Comparison of ENCODE assay signal across 8 cellular contexts in the genomic region with DNA sequence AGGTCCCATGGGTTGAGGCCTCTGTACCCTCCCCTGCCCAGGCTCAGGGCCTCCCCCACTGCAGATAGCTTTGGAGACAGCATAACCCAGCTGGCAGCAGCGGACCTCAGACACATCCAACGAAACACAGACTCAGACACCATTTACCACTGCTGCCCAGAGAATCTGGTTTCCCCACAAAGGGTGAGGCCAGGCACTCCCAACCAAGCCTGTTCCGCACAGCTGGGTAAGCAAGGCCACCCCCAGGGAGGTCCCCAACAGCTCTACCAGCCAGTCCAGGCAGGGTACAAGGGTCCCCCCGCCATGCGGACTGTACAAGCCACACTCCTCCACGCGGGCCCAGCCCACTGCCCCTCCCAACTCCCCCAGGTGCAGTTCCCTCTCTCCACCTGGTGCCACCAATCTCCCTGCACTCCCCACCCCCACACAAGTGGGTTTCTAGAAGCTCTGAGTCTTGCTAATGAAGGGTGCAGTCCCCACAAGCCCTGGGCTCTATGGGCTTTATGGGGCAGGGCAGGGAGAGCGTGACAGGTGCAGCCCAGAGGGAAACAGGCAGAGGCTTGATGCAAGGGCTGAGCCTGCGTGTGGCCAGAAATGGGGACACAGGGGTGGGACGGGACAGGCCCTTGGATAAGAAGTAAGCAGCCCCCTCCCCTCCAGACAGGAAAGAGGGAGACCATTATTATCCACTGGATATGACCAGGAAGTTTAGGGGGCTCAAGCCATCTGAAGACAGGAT. TPM values are rescaled to one million over a fixed set of nuclear protein-coding genes. Genes with fewer than 3 reads are reported as not detected.
DNase-seq lines count a peak whose midpoint lies in the region; ATAC-seq, FAIRE-seq and TF ChIP-seq lines count a peak whose summit lies in the region.

No MANE protein-coding gene starts in this region.

- H3K27me3 ChIP-seq in CD4-positive, alpha-beta T cell (ENCODE audit: control insufficient read depth, insufficient read depth, low read length), result no peaks in the 10 kb centered on the region
- H3K27me3 ChIP-seq in body of pancreas, result no peaks in the 10 kb centered on the region
- no peaks in the 10 kb centered on the region for H3K27me3 ChIP-seq in naive thymus-derived CD4-positive, alpha-beta T cell (ENCODE audit: control insufficient read depth in 2 of 2, insufficient read depth in 2 of 2, low read length in 2 of 2)

- peak in 1 of 3 donors; percentile 4 for TF ChIP-seq POLR2A in body of pancreas (IDR thresholded peaks at IDR 0.05)

- POLR2A ChIA-PET in CD4-positive, alpha-beta T cell (lab: Charles Lee), result interaction anchor here (1.1 to 2.5 kb wide), 4 partner anchors 10 to 65 kb away, joined by 4 to 12 read pairs (median 6); a partner anchor contains a TSS
- POLR2A ChIA-PET in naive thymus-derived CD4-positive, alpha-beta T cell (lab: Charles Lee), result interaction anchor here (1.0 to 2.2 kb wide), 7 partner anchors 10 to 23 kb away, joined by 3 to 19 read pairs (median 4); a partner anchor contains a TSS

- H3K27ac ChIP-seq in CD4-positive, alpha-beta T cell (ENCODE audit: low read depth, low read length), result peak overlapping the region; percentile 30
- H3K27ac ChIP-seq in body of pancreas, result peak overlapping the region in 3 of 4 donors; percentile 12 to 77 (median 56)
- peak overlapping the region; percentile 0 for H3K27ac ChIP-seq in naive thymus-derived CD4-positive, alpha-beta T cell (ENCODE audit: low read depth, low read length)

- no peaks in the 10 kb centered on the region for H3K9me3 ChIP-seq in CD4-positive, alpha-beta T cell (ENCODE audit: control insufficient read depth, low read length)
- no peaks in the 10 kb centered on the region for H3K9me3 ChIP-seq in body of pancreas
- H3K9me3 ChIP-seq in naive thymus-derived CD4-positive, alpha-beta T cell (ENCODE audit: control insufficient read depth in 2 of 3, low read length in 3 of 3), result no peaks in the 10 kb centered on the region

- CTCF ChIA-PET in CD4-positive, alpha-beta T cell (lab: Charles Lee), result interaction anchor here (1.2 to 1.4 kb wide), 2 partner anchors 30 to 40 kb away, joined by 3 to 4 read pairs; a partner anchor contains a TSS
- CTCF ChIA-PET in naive thymus-derived CD4-positive, alpha-beta T cell (lab: Charles Lee), result interaction anchor here (0.7 to 2.4 kb wide), 3 partner anchors 14 to 39 kb away, joined by 4 to 18 read pairs (median 6); no protein-coding TSS in a partner anchor

- intact Hi-C loops in CD4-positive, alpha-beta T cell (cut with DNase I, micrococcal nuclease), result no loop called here
- intact Hi-C loops in body of pancreas (cut with DNase I), result no loop called here
- intact Hi-C loops in naive thymus-derived CD4-positive, alpha-beta T cell (cut with micrococcal nuclease), result loop anchor here (1.0 to 5.0 kb wide), 5 partner anchors 9 to 900 kb away; a partner anchor contains a TSS

- peaks cover 34% of the 10 kb centered on the region for H3K4me1 Mint-ChIP-seq in CD4-positive, alpha-beta T cell (ENCODE audit: low read depth)
- H3K4me1 Mint-ChIP-seq in IgD-negative memory B cell, result peaks cover 51 to 69% (median 54%) of the 10 kb centered on the region in 3 donors
- peaks cover 12 to 72% (median 31%) of the 10 kb centered on the region in 7 donors for H3K4me1 Mint-ChIP-seq in naive thymus-derived CD4-positive, alpha-beta T cell

- H3K4me1 ChIP-seq in body of pancreas, result peaks cover 50% of the 10 kb centered on the region
- H3K4me1 ChIP-seq in naive thymus-derived CD4-positive, alpha-beta T cell (ENCODE audit: control insufficient read depth in 2 of 2, insufficient read depth in 2 of 2, low read length in 2 of 2), result peaks cover 32 to 42% of the 10 kb centered on the region in 2 donors

- ATAC-seq in CD4-positive, alpha-beta T cell (ENCODE audit: poor library complexity), result peak; percentile 25
- ATAC-seq in GM19455 (IDR thresholded peaks at IDR 0.05; ENCODE audit: unreplicated experiment) (peak; percentile 45), body of pancreas (no peak), HG03095 (IDR thresholded peaks at IDR 0.05; ENCODE audit: unreplicated experiment) (no peak)
- peak; percentile 28 for ATAC-seq in naive thymus-derived CD4-positive, alpha-beta T cell

- peak overlapping the region; percentile 74 for H3K27ac Mint-ChIP-seq in CD4-positive, alpha-beta T cell
- H3K27ac Mint-ChIP-seq in IgD-negative memory B cell, result peak overlapping the region; percentile 92 to 97 (median 96)
- peak overlapping the region; percentile 44 to 99 (median 77) for H3K27ac Mint-ChIP-seq in naive thymus-derived CD4-positive, alpha-beta T cell

- TF ChIP-seq CTCF in CD4-positive, alpha-beta T cell (IDR thresholded peaks at IDR 0.05), result no peak
- TF ChIP-seq CTCF in body of pancreas (IDR thresholded peaks at IDR 0.05) (no peak), D721Med (IDR thresholded peaks at IDR 0.05; ENCODE audit: insufficient read depth, missing control alignments) (no peak)

- H3K36me3 Mint-ChIP-seq in CD4-positive, alpha-beta T cell (ENCODE audit: low read depth), result no peaks in the 10 kb centered on the region
- peaks cover 2% of the 10 kb centered on the region for H3K36me3 Mint-ChIP-seq in IgD-negative memory B cell
- peaks cover 0 to 6% (median 0%) of the 10 kb centered on the region in 5 donors for H3K36me3 Mint-ChIP-seq in naive thymus-derived CD4-positive, alpha-beta T cell

- no peak for DNase-seq in CD4-positive, alpha-beta T cell
- peak in 1 of 4 donors; percentile 46 for DNase-seq in body of pancreas
- DNase-seq in naive thymus-derived CD4-positive, alpha-beta T cell, result peak in 1 of 9 donors; percentile 35
- no peak for DNase-seq in SHP77 treated with DMSO at 0.1 percent for 48 hours (lab: John Stamatoyannopoulos, UW)
- no peak for DNase-seq in D721Med (ENCODE audit: insufficient read length, low spot score)

- H3K27me3 Mint-ChIP-seq in CD4-positive, alpha-beta T cell, result no peaks in the 10 kb centered on the region
- H3K27me3 Mint-ChIP-seq in IgD-negative memory B cell, result no peaks in the 10 kb centered on the region
- no peaks in the 10 kb centered on the region for H3K27me3 Mint-ChIP-seq in naive thymus-derived CD4-positive, alpha-beta T cell

- H3K4me3 ChIP-seq in body of pancreas, result no peak overlapping the region
- H3K4me3 ChIP-seq in naive thymus-derived CD4-positive, alpha-beta T cell (ENCODE audit: low read length), result peak overlapping the region; percentile 65

- H3K36me3 ChIP-seq in body of pancreas (replicated peaks in 1 of 2; ENCODE audit: insufficient read depth in 1 of 2, low read depth in 2 of 2), result no peaks in the 10 kb centered on the region
- peaks cover 0 to 4% (median 0%) of the 10 kb centered on the region in 3 experiments for H3K36me3 ChIP-seq in naive thymus-derived CD4-positive, alpha-beta T cell (ENCODE audit: control insufficient read depth in 2 of 3, insufficient read depth in 3 of 3, low read length in 3 of 3)

- FAIRE-seq in D721Med (lab: Jason Lieb, UNC), result no peak

- H3K9me3 Mint-ChIP-seq in CD4-positive, alpha-beta T cell, result no peaks in the 10 kb centered on the region
- H3K9me3 Mint-ChIP-seq in IgD-negative memory B cell, result no peaks in the 10 kb centered on the region
- no peaks in the 10 kb centered on the region for H3K9me3 Mint-ChIP-seq in naive thymus-derived CD4-positive, alpha-beta T cell

- H3K4me3 Mint-ChIP-seq in CD4-positive, alpha-beta T cell, result peak overlapping the region; percentile 80
- H3K4me3 Mint-ChIP-seq in IgD-negative memory B cell, result peak overlapping the region; percentile 82 to 99 (median 94)
- peak overlapping the region; percentile 72 to 92 (median 82) for H3K4me3 Mint-ChIP-seq in naive thymus-derived CD4-positive, alpha-beta T cell

- 48 to 100% methylated on average over 1 to 10 of the region's 10 CpGs for WGBS in body of pancreas, 2 donors

RNA-seq across cellular contexts. Expression of a gene that starts 8.8 kb away (rescaled TPM):
- total RNA-seq in CD4-positive, alpha-beta T cell, result 10 to 100 TPM; 22.6 to 24.9 TPM
- 160 TPM for polyA plus RNA-seq in IgD-negative memory B cell
- total RNA-seq in body of pancreas, result 10 to 100 TPM; 23.1 to 48.1 TPM
- 100 to 1,000 TPM in 1 of 5 experiments, 10 to 100 TPM in 4; 31.1 to 119 (median 35.4) TPM for total RNA-seq in naive thymus-derived CD4-positive, alpha-beta T cell
- polyA plus RNA-seq in naive thymus-derived CD4-positive, alpha-beta T cell, result 1 to 10 TPM; 2.9 to 7.5 TPM

RNA-seq across cellular contexts. Expression of a gene that starts 25.0 kb away (rescaled TPM):
- total RNA-seq in CD4-positive, alpha-beta T cell, result under 1 TPM in 1 of 2 experiments, not detected in 1; 0.14 TPM
- polyA plus RNA-seq in IgD-negative memory B cell, result 1.1 TPM
- not detected for total RNA-seq in body of pancreas
- total RNA-seq in naive thymus-derived CD4-positive, alpha-beta T cell, result not detected
- polyA plus RNA-seq in naive thymus-derived CD4-positive, alpha-beta T cell, result not detected

RNA-seq across cellular contexts. Expression of a gene that starts 39.5 kb away (rescaled TPM):
- total RNA-seq in CD4-positive, alpha-beta T cell, result 10 to 100 TPM; 22.7 to 25.1 TPM
- polyA plus RNA-seq in IgD-negative memory B cell, result 13.8 TPM
- total RNA-seq in body of pancreas, result 10 to 100 TPM; 17.1 to 30.3 TPM
- 10 to 100 TPM; 32.6 to 50.8 (median 41.6) TPM for total RNA-seq in naive thymus-derived CD4-positive, alpha-beta T cell
- 10 to 100 TPM in 1 of 2 donors, 1 to 10 TPM in 1; 8.7 to 15.4 TPM for polyA plus RNA-seq in naive thymus-derived CD4-positive, alpha-beta T cell

RNA-seq across cellular contexts. Expression of a gene that starts 45.1 kb away (rescaled TPM):
- total RNA-seq in CD4-positive, alpha-beta T cell, result not detected
- 2.1 TPM for polyA plus RNA-seq in IgD-negative memory B cell
- total RNA-seq in body of pancreas, result 10 to 100 TPM in 1 of 2 donors, 1 to 10 TPM in 1; 9.6 to 21.1 TPM
- total RNA-seq in naive thymus-derived CD4-positive, alpha-beta T cell, result not detected
- under 1 TPM; 0.33 to 0.35 TPM for polyA plus RNA-seq in naive thymus-derived CD4-positive, alpha-beta T cell

RNA-seq across cellular contexts. Expression of a gene that starts 47.4 kb away (rescaled TPM):
- not detected for total RNA-seq in CD4-positive, alpha-beta T cell
- 24.4 TPM for polyA plus RNA-seq in IgD-negative memory B cell
- total RNA-seq in body of pancreas, result 1 to 10 TPM in 1 of 2 donors, under 1 TPM in 1; 0.52 to 4.6 TPM
- total RNA-seq in naive thymus-derived CD4-positive, alpha-beta T cell, result not detected
- 1 to 10 TPM in 1 of 2 donors, not detected in 1; 1.3 TPM for polyA plus RNA-seq in naive thymus-derived CD4-positive, alpha-beta T cell

Comparison
In these comparisons a context has a peak if more than half of its experiments do, and no peak if none do; other contexts are left out.
1. ATAC-seq: peak in CD4-positive, alpha-beta T cell (single experiment), GM19455 (single experiment) and naive thymus-derived CD4-positive, alpha-beta T cell (single experiment); none in body of pancreas (single experiment) and HG03095 (single experiment).
2. H3K27ac ChIP-seq: peak in every context shown above with its lines; median percentile 56 in body of pancreas; 30 in CD4-positive, alpha-beta T cell; 0 in naive thymus-derived CD4-positive, alpha-beta T cell.
3. intact Hi-C loops: an anchor here in naive thymus-derived CD4-positive, alpha-beta T cell (1.0 to 5.0 kb wide); none called in CD4-positive, alpha-beta T cell and body of pancreas.
4. Peak in every context shown above with its lines, with median percentiles within 50 percentile points of each other: H3K27ac Mint-ChIP-seq and H3K4me3 Mint-ChIP-seq.